ENCODE assay signal across 17 cellular contexts in the genomic region with DNA sequence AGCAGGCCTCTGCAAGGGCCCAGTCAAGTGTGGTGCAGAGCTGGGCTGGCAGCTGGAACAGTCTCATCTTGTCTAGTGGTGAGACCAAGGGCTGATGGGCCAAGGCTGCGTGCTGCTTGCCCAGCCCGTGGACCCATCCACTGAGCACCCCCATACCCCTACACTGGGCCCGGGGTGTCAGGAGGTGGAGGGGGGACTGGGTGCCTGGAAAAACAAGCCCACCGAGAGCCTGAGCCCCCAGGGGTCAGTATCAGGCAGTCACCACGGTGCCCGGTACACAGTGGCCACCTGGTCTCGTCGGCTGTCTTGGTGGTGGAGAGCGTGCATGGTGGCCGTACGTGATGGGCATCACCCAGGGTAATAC.
DNase-seq lines count a peak whose midpoint lies in the region; ATAC-seq and TF ChIP-seq lines count a peak whose summit lies in the region.
"Had no signal": no experiment of that assay in that cellular context is flagged by ENCODE, and none has a peak within 500 bp of the region (broad histone marks: within the 10 kb centered on the region; RNA-seq: fewer than 3 reads in every experiment).

No MANE protein-coding gene starts in this region.

- H3K9ac ChIP-seq in stomach smooth muscle (ENCODE audit: low read length in 2 of 2), result peak overlapping the region in 1 of 2 donors; percentile 16

- H3K27ac Mint-ChIP-seq in CD8-positive, alpha-beta T cell, result peak overlapping the region; percentile 18
- H3K27ac Mint-ChIP-seq: natural killer cell treated with Interleukin-12 subunit alpha and Interleukin-12 subunit beta and Interleukin-15 and Interleukin-18, amount 100 ng/mL, for 72 hours had no signal

- H3K27me3 Mint-ChIP-seq in CD8-positive, alpha-beta T cell (ENCODE audit: low read depth), result no peaks in the 10 kb centered on the region
- H3K27me3 Mint-ChIP-seq: activated CD4-positive, alpha-beta T cell treated with anti-CD3 and anti-CD28 coated beads, Interleukin-2, amount 10 ng/mL, durations not matched to agents 24 days and 14 days; natural killer cell treated with Interleukin-12 subunit alpha and Interleukin-12 subunit beta and Interleukin-15 and Interleukin-18, amount 100 ng/mL, for 72 hours had no signal

- H3K9me3 Mint-ChIP-seq in CD8-positive, alpha-beta T cell, result no peaks in the 10 kb centered on the region
- H3K9me3 Mint-ChIP-seq: activated CD4-positive, alpha-beta T cell treated with anti-CD3 and anti-CD28 coated beads, Interleukin-2, amount 10 ng/mL, durations not matched to agents 24 days and 14 days; natural killer cell treated with Interleukin-12 subunit alpha and Interleukin-12 subunit beta and Interleukin-15 and Interleukin-18, amount 100 ng/mL, for 72 hours had no signal

- CTCF ChIA-PET in CD8-positive, alpha-beta T cell (lab: Charles Lee), result no interaction called here

- no peak overlapping the region for H3K4me3 Mint-ChIP-seq in CD8-positive, alpha-beta T cell
- H3K4me3 Mint-ChIP-seq: natural killer cell treated with Interleukin-12 subunit alpha and Interleukin-12 subunit beta and Interleukin-15 and Interleukin-18, amount 100 ng/mL, for 72 hours had no signal

- peaks cover 91% of the 10 kb centered on the region for H3K4me1 Mint-ChIP-seq in CD8-positive, alpha-beta T cell (ENCODE audit: low read depth)

- no peak for DNase-seq in CD8-positive, alpha-beta T cell
- DNase-seq in WERI-Rb-1, result no peak
- no peak for DNase-seq in C1 segment of cervical spinal cord (lab: John Stamatoyannopoulos, UW)
- DNase-seq in HuH-7 (ENCODE audit: low spot score), result no peak
- DNase-seq in dorsolateral prefrontal cortex, result no peak
- DNase-seq: activated CD4-positive, alpha-beta T cell treated with anti-CD3 and anti-CD28 coated beads, Interleukin-2, amount 10 ng/mL, durations not matched to agents 24 days and 14 days; activated gamma-delta T cell treated with Interleukin-2 at 50 U/mL for 16 hours; KG1; NCI-H2081; NCI-H510A treated with DMSO at 0.1 percent for 48 hours; psoas muscle; stimulated activated CD4-positive, alpha-beta T cell treated with anti-CD3 and anti-CD28 coated beads, Interleukin-4, amount 100 ng/mL, for 4 hours had no signal

- H3K36me3 ChIP-seq in CD8-positive, alpha-beta T cell (ENCODE audit: insufficient read depth, low read length), result no peaks in the 10 kb centered on the region
- H3K36me3 ChIP-seq in WERI-Rb-1 (peaks cover 27% of the 10 kb centered on the region), stomach smooth muscle (ENCODE audit: control insufficient read depth in 2 of 2, insufficient read depth in 2 of 2, low read length in 2 of 2) (no peaks in the 10 kb centered on the region)

- no peak overlapping the region for H3K4me3 ChIP-seq in CD8-positive, alpha-beta T cell (ENCODE audit: low read depth, low read length)
- no peak overlapping the region for H3K4me3 ChIP-seq in WERI-Rb-1 (ENCODE audit: low read depth, low read length)
- peak overlapping the region; percentile 15 to 36 for H3K4me3 ChIP-seq in stomach smooth muscle (ENCODE audit: low read length in 2 of 2)
- no peak overlapping the region for H3K4me3 ChIP-seq in dorsolateral prefrontal cortex
- H3K4me3 ChIP-seq: hepatocyte, psoas muscle had no signal

- ATAC-seq in CD8-positive, alpha-beta T cell, result no peak
- no peak for ATAC-seq in GM19324 (IDR thresholded peaks at IDR 0.05; ENCODE audit: low FRiP score, unreplicated experiment)
- ATAC-seq: natural killer cell treated with Interleukin-12 subunit alpha and Interleukin-12 subunit beta and Interleukin-15 and Interleukin-18, amount 100 ng/mL, for 72 hours; psoas muscle had no signal

- TF ChIP-seq CTCF in CD8-positive, alpha-beta T cell (IDR thresholded peaks at IDR 0.05), result no peak
- no peak for TF ChIP-seq CTCF in WERI-Rb-1 (IDR thresholded peaks at IDR 0.05; ENCODE audit: low read depth, low read length)
- no peak for TF ChIP-seq CTCF in dorsolateral prefrontal cortex (IDR thresholded peaks at IDR 0.05 in 54 of 56, conservative IDR thresholded peaks at IDR 0.05 in 2 of 56; ENCODE audit: low read depth in 1 of 56, partially characterized antibody in 56 of 56)

- no peak overlapping the region for H3K27ac ChIP-seq in CD8-positive, alpha-beta T cell (ENCODE audit: low read depth, low read length)
- peak overlapping the region; percentile 89 for H3K27ac ChIP-seq in WERI-Rb-1
- H3K27ac ChIP-seq in layer of hippocampus (ENCODE audit: low read depth, low read length), result peak overlapping the region; percentile 77
- peak overlapping the region; percentile 96 for H3K27ac ChIP-seq in stomach smooth muscle (ENCODE audit: low read length)
- H3K27ac ChIP-seq in dorsolateral prefrontal cortex, result peak overlapping the region in 14 of 59 donors; percentile 1 to 79 (median 28)
- H3K27ac ChIP-seq: hepatocyte, psoas muscle had no signal

- intact Hi-C loops in CD8-positive, alpha-beta T cell (cut with DNase I, micrococcal nuclease), result no loop called here
- intact Hi-C loops in dorsolateral prefrontal cortex (cut with DNase I), result no loop called here

- H3K4me1 ChIP-seq in CD8-positive, alpha-beta T cell (ENCODE audit: insufficient read depth, low read length), result peaks cover 93% of the 10 kb centered on the region
- H3K4me1 ChIP-seq in stomach smooth muscle (ENCODE audit: control insufficient read depth, insufficient read depth, low read length), result peaks cover 94% of the 10 kb centered on the region

- POLR2A ChIA-PET in CD8-positive, alpha-beta T cell (lab: Charles Lee), result no interaction called here

- peaks cover 15% of the 10 kb centered on the region for H3K36me3 Mint-ChIP-seq in CD8-positive, alpha-beta T cell
- H3K36me3 Mint-ChIP-seq: natural killer cell treated with Interleukin-12 subunit alpha and Interleukin-12 subunit beta and Interleukin-15 and Interleukin-18, amount 100 ng/mL, for 72 hours had no signal

- no peaks in the 10 kb centered on the region for H3K27me3 ChIP-seq in CD8-positive, alpha-beta T cell (ENCODE audit: insufficient read depth, low read length)
- H3K27me3 ChIP-seq in WERI-Rb-1 (ENCODE audit: insufficient read depth, low read depth, severe bottlenecking), result no peaks in the 10 kb centered on the region
- no peaks in the 10 kb centered on the region for H3K27me3 ChIP-seq in layer of hippocampus (ENCODE audit: control insufficient read depth, insufficient read depth, low read length)
- H3K27me3 ChIP-seq in stomach smooth muscle (ENCODE audit: control insufficient read depth in 1 of 2, insufficient read depth in 2 of 2, low read length in 2 of 2), result no peaks in the 10 kb centered on the region
- no peaks in the 10 kb centered on the region for H3K27me3 ChIP-seq in dorsolateral prefrontal cortex
- H3K27me3 ChIP-seq: hepatocyte had no signal

- H3K9me3 ChIP-seq in CD8-positive, alpha-beta T cell (ENCODE audit: low read length), result no peaks in the 10 kb centered on the region
- no peaks in the 10 kb centered on the region for H3K9me3 ChIP-seq in WERI-Rb-1 (ENCODE audit: severe bottlenecking)
- H3K9me3 ChIP-seq in stomach smooth muscle (ENCODE audit: control insufficient read depth in 2 of 2, low read length in 2 of 2), result no peaks in the 10 kb centered on the region
- H3K9me3 ChIP-seq: psoas muscle had no signal

Comparison
In these comparisons a context has a peak if more than half of its experiments do, and no peak if none do; other contexts are left out.
1. H3K4me3 ChIP-seq: peak in stomach smooth muscle (2 of 2); none in CD8-positive, alpha-beta T cell (single experiment), WERI-Rb-1 (single experiment) and dorsolateral prefrontal cortex (0 of 59).